Comparison of ENCODE assay signal across 14 cellular contexts in genomic region chr11:2708151-2708581, GRCh38. TPM values are rescaled to one million over a fixed set of nuclear protein-coding genes. Genes with fewer than 3 reads are reported as not detected.
DNase-seq lines count a peak whose midpoint lies in the region; ATAC-seq and TF ChIP-seq lines count a peak whose summit lies in the region.
"Had no signal": no experiment of that assay in that cellular context is flagged by ENCODE, and none has a peak within 500 bp of the region (broad histone marks: within the 10 kb centered on the region; RNA-seq: fewer than 3 reads in every experiment).

No MANE protein-coding gene starts in this region.

- intact Hi-C loops in left ventricle myocardium inferior (cut with micrococcal nuclease): no loop called here
- intact Hi-C loops in posterior vena cava (cut with DNase I): loop anchor here in 1 of 2 donors (10.0 kb wide), 1 partner anchor 177 kb away; the partner anchor contains the start of gene CDKN1C

- DNase-seq in cerebellum (ENCODE audit: low spot score): peak; percentile 20
- peak; percentile 40 for DNase-seq in left ventricle myocardium inferior
- DNase-seq in posterior vena cava (ENCODE audit: low spot score): peak; percentile 86
- DNase-seq: activated CD4-positive, alpha-beta T cell treated with anti-CD3 and anti-CD28 coated beads for 48 hours; activated T-cell treated with anti-CD3 and anti-CD28 coated beads, Interleukin-2, amount 50 U/mL, for 1 hour; CD4-positive, alpha-beta memory T cell; NCI-H1092; SIG-M5; stimulated activated naive CD8-positive, alpha-beta T cell treated with anti-CD3 and anti-CD28 coated beads, Interleukin-15, amount 100 ng/mL, for 72 hours; T1000 had no signal

- H3K9me3 ChIP-seq in left ventricle myocardium inferior (replicated peaks): peaks cover 18% of the 10 kb centered on the region

- no peak for TF ChIP-seq CTCF in left ventricle myocardium inferior (IDR thresholded peaks at IDR 0.05; ENCODE audit: borderline replicate concordance)

- 31% methylated on average over 11 of the region's 11 CpGs for WGBS in urinary bladder

- H3K36me3 ChIP-seq in left ventricle myocardium inferior (no peaks in the 10 kb centered on the region), urinary bladder (ENCODE audit: insufficient read depth) (no peaks in the 10 kb centered on the region)

- no peak for TF ChIP-seq POLR2A in GM18505 (IDR thresholded peaks at IDR 0.05; ENCODE audit: borderline replicate concordance, extremely low read depth, insufficient read depth, insufficient read length)

- H3K27me3 ChIP-seq in left ventricle myocardium inferior (ENCODE audit: low read depth): no peaks in the 10 kb centered on the region

- peak overlapping the region; percentile 67 for H3K27ac ChIP-seq in left ventricle myocardium inferior (replicated peaks)
- H3K27ac ChIP-seq in urinary bladder (ENCODE audit: low read depth): peak overlapping the region; percentile 77

- ATAC-seq in GM18505 (IDR thresholded peaks at IDR 0.05; ENCODE audit: unreplicated experiment): no peak
- ATAC-seq in GM19351 (IDR thresholded peaks at IDR 0.05; ENCODE audit: unreplicated experiment): no peak
- ATAC-seq in HG03439 (IDR thresholded peaks at IDR 0.05; ENCODE audit: unreplicated experiment): no peak
- ATAC-seq: stimulated activated naive CD8-positive, alpha-beta T cell treated with anti-CD3 and anti-CD28 coated beads, Interleukin-15, amount 100 ng/mL, for 72 hours had no signal

- H3K4me3 ChIP-seq in left ventricle myocardium inferior (no peak overlapping the region), urinary bladder (ENCODE audit: low read depth, low read length) (no peak overlapping the region)

- H3K4me1 ChIP-seq in left ventricle myocardium inferior (peaks cover 13% of the 10 kb centered on the region), urinary bladder (ENCODE audit: insufficient read depth) (no peaks in the 10 kb centered on the region)

RNA-seq across cellular contexts. Expression of gene KCNQ1OT1, which starts 8.4 kb away (rescaled TPM):
- total RNA-seq in cerebellum (12.0 TPM), left ventricle myocardium inferior (0.33 TPM), posterior vena cava (1 to 10 TPM; 1.8 to 3.5 TPM), urinary bladder (24.7 TPM)
- polyA plus RNA-seq in urinary bladder: 0.06 TPM

Comparison
In these comparisons a context has a peak if more than half of its experiments do, and no peak if none do; other contexts are left out.
1. DNase-seq: peak in every context shown above with its lines; median percentile 86 in posterior vena cava; 40 in left ventricle myocardium inferior; 20 in cerebellum.